In the genomic region with DNA sequence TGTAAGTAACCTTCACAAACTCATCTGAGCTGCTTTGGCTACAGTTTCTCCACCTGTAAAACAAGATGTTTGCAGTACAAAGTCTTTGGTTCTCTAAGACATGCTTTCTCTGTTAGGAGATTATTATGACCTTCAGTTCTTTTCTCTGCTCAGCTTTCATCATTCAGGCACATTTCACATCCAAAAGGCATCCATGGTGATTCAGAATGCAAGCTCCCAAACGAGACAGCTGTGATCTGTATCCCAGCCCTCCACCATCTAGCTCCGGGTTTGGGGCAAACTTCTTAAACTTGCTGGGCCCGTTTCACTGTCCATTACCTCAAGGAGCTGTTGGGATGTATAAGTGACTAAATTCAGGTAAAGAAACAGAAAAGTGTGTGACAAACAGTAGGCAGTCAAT, we compare ENCODE assay signal across 11 cellular contexts.
DNase-seq lines count a peak whose midpoint lies in the region; ATAC-seq and TF ChIP-seq lines count a peak whose summit lies in the region.
"Had no signal": no experiment of that assay in that cellular context is flagged by ENCODE, and none has a peak within 500 bp of the region (broad histone marks: within the 10 kb centered on the region; RNA-seq: fewer than 3 reads in every experiment).

No MANE protein-coding gene starts in this region.

- H3K9ac ChIP-seq in stomach smooth muscle (ENCODE audit: low read length in 2 of 2) = no peak overlapping the region

- peak overlapping the region; percentile 85 for H3K27ac ChIP-seq in stomach smooth muscle (ENCODE audit: low read length)
- H3K27ac ChIP-seq: RWPE1 had no signal

- ATAC-seq in GM18870 (IDR thresholded peaks at IDR 0.05; ENCODE audit: unreplicated experiment) = no peak
- no peak for ATAC-seq in GM21447 (IDR thresholded peaks at IDR 0.05; ENCODE audit: unreplicated experiment)
- ATAC-seq in HG03280 (IDR thresholded peaks at IDR 0.05; ENCODE audit: unreplicated experiment) = no peak
- ATAC-seq: activated naive CD8-positive, alpha-beta T cell treated with anti-CD3 and anti-CD28 coated beads, Interleukin-2, amount 50 U/mL, for 24 hours; CD8-positive, alpha-beta T cell had no signal

- no peak for TF ChIP-seq CTCF in astrocyte of the spinal cord (IDR thresholded peaks at IDR 0.05; ENCODE audit: low read depth, low read length)

- H3K4me3 ChIP-seq in astrocyte of the spinal cord (ENCODE audit: low read depth, low read length) (no peak overlapping the region), stomach smooth muscle (ENCODE audit: low read length in 2 of 2) (no peak overlapping the region)

- no peaks in the 10 kb centered on the region for H3K27me3 ChIP-seq in stomach smooth muscle (ENCODE audit: control insufficient read depth in 1 of 2, insufficient read depth in 2 of 2, low read length in 2 of 2)

- no peaks in the 10 kb centered on the region for H3K9me3 ChIP-seq in stomach smooth muscle (ENCODE audit: control insufficient read depth in 2 of 2, low read length in 2 of 2)

- in situ Hi-C loops in astrocyte of the spinal cord (cut with HindIII; ENCODE audit: low sequenced_read_pairs) = no loop called here

- no peaks in the 10 kb centered on the region for H3K36me3 ChIP-seq in stomach smooth muscle (ENCODE audit: control insufficient read depth in 2 of 2, insufficient read depth in 2 of 2, low read length in 2 of 2)

- H3K4me1 ChIP-seq in stomach smooth muscle (ENCODE audit: control insufficient read depth, insufficient read depth, low read length) = peaks cover 53% of the 10 kb centered on the region

- DNase-seq in GM04503 (ENCODE audit: low read depth) = peak; percentile 67
- peak; percentile 59 for DNase-seq in astrocyte of the spinal cord (ENCODE audit: low read depth, low spot score)
- DNase-seq in iris pigment epithelial cell (ENCODE audit: low read depth) = peak; percentile 82
- no peak for DNase-seq in activated CD4-positive, alpha-beta T cell treated with anti-CD3 and anti-CD28 coated beads, Interleukin-2, amount 50 U/mL, for 4 hours
- DNase-seq: activated naive CD8-positive, alpha-beta T cell treated with anti-CD3 and anti-CD28 coated beads, Interleukin-2, amount 50 U/mL, for 24 hours; CD8-positive, alpha-beta T cell had no signal

Comparison
In these comparisons a context has a peak if more than half of its experiments do, and no peak if none do; other contexts are left out.
1. DNase-seq: peak in GM04503 (single experiment), astrocyte of the spinal cord (single experiment) and iris pigment epithelial cell (single experiment); none in activated CD4-positive, alpha-beta T cell treated with anti-CD3 and anti-CD28 coated beads, Interleukin-2, amount 50 U/mL, for 4 hours (0 of 2).